ENCODE assay signal across 1 cellular context in the genomic region with DNA sequence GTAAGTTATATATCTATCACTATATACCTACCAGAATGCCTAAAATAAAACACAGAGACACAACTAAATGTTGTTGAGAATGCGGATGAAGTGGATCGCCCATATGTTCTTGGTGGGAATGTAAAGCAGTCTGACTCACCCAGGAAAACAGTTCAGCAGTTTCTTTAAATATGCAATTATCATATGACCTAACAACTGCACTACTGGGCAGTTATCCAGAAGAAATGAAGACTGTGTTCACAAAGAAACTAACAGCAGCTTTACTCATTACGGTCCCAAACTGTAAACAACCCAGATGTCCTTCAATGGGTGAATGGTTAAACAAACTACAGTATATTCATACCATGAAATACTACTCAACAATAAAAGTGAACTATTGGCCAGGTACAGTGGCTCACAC.
TF ChIP-seq lines count a peak whose summit lies in the region.

No MANE protein-coding gene starts in this region.

TF ChIP-seq in HepG2, 621 proteins besides CTCF, POLR2A, EP300 and RAD21 (continues in another document):
- TF ChIP-seq RARA (CRISPR knock-in tag; IDR thresholded peaks at IDR 0.05): peak; percentile 41; the same call in 1 of the 2 replicates
- 0 out of 2 replicates have a peak, but pooled peaks have one; percentile 25 for TF ChIP-seq ZNF335 (CRISPR knock-in tag; IDR thresholded peaks at IDR 0.05)
- peak; percentile 56 for TF ChIP-seq ZNF18 (CRISPR knock-in tag; IDR thresholded peaks at IDR 0.05; ENCODE audit: insufficient replicate concordance)
- no peak for TF ChIP-seq MXD3 (CRISPR knock-in tag; IDR thresholded peaks at IDR 0.05)
- no peak for TF ChIP-seq EHMT2 (IDR thresholded peaks at IDR 0.05; ENCODE audit: borderline replicate concordance, low read depth, low read length)
- TF ChIP-seq ZNF746 (CRISPR knock-in tag; IDR thresholded peaks at IDR 0.05): no peak
- TF ChIP-seq ZFP91 (CRISPR knock-in tag; IDR thresholded peaks at IDR 0.05; ENCODE audit: borderline replicate concordance): no peak
- TF ChIP-seq, protein P1, sequence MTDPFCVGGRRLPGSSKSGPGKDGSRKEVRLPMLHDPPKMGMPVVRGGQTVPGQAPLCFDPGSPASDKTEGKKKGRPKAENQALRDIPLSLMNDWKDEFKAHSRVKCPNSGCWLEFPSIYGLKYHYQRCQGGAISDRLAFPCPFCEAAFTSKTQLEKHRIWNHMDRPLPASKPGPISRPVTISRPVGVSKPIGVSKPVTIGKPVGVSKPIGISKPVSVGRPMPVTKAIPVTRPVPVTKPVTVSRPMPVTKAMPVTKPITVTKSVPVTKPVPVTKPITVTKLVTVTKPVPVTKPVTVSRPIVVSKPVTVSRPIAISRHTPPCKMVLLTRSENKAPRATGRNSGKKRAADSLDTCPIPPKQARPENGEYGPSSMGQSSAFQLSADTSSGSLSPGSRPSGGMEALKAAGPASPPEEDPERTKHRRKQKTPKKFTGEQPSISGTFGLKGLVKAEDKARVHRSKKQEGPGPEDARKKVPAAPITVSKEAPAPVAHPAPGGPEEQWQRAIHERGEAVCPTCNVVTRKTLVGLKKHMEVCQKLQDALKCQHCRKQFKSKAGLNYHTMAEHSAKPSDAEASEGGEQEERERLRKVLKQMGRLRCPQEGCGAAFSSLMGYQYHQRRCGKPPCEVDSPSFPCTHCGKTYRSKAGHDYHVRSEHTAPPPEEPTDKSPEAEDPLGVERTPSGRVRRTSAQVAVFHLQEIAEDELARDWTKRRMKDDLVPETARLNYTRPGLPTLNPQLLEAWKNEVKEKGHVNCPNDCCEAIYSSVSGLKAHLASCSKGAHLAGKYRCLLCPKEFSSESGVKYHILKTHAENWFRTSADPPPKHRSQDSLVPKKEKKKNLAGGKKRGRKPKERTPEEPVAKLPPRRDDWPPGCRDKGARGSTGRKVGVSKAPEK (CRISPR knock-in tag; IDR thresholded peaks at IDR 0.05; ENCODE audit: borderline replicate concordance): no peak
- peak; percentile 24; the same call in 1 of the 3 replicates for TF ChIP-seq MXI1 (IDR thresholded peaks at IDR 0.05; ENCODE audit: borderline replicate concordance, low read depth, low read length)
- 0 out of 2 replicates have a peak, but pooled peaks have one; percentile 30 for TF ChIP-seq FOXP4 (CRISPR knock-in tag; IDR thresholded peaks at IDR 0.05)
- TF ChIP-seq HINFP (CRISPR knock-in tag; IDR thresholded peaks at IDR 0.05; ENCODE audit: low read depth): no peak
- no peak for TF ChIP-seq ZEB1 (IDR thresholded peaks at IDR 0.05; ENCODE audit: insufficient replicate concordance, low read depth)
- no peak for TF ChIP-seq ZNF770 (CRISPR knock-in tag; IDR thresholded peaks at IDR 0.05)
- peak; percentile 69 for TF ChIP-seq FOXA3 (CRISPR knock-in tag; IDR thresholded peaks at IDR 0.05)
- peak; percentile 28; the same call in 1 of the 2 replicates for TF ChIP-seq MED1 (CRISPR knock-in tag; IDR thresholded peaks at IDR 0.05)
- TF ChIP-seq, protein P2, sequence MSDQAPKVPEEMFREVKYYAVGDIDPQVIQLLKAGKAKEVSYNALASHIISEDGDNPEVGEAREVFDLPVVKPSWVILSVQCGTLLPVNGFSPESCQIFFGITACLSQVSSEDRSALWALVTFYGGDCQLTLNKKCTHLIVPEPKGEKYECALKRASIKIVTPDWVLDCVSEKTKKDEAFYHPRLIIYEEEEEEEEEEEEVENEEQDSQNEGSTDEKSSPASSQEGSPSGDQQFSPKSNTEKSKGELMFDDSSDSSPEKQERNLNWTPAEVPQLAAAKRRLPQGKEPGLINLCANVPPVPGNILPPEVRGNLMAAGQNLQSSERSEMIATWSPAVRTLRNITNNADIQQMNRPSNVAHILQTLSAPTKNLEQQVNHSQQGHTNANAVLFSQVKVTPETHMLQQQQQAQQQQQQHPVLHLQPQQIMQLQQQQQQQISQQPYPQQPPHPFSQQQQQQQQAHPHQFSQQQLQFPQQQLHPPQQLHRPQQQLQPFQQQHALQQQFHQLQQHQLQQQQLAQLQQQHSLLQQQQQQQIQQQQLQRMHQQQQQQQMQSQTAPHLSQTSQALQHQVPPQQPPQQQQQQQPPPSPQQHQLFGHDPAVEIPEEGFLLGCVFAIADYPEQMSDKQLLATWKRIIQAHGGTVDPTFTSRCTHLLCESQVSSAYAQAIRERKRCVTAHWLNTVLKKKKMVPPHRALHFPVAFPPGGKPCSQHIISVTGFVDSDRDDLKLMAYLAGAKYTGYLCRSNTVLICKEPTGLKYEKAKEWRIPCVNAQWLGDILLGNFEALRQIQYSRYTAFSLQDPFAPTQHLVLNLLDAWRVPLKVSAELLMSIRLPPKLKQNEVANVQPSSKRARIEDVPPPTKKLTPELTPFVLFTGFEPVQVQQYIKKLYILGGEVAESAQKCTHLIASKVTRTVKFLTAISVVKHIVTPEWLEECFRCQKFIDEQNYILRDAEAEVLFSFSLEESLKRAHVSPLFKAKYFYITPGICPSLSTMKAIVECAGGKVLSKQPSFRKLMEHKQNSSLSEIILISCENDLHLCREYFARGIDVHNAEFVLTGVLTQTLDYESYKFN (CRISPR knock-in tag; conservative IDR thresholded peaks at IDR 0.05): 0 out of 2 replicates have a peak, but pooled peaks have one; percentile 31
- TF ChIP-seq HNRNPK (IDR thresholded peaks at IDR 0.05; ENCODE audit: low read depth, low read length, poor library complexity, severe bottlenecking): no peak
- TF ChIP-seq CREB1 (IDR thresholded peaks at IDR 0.05): no peak
- TF ChIP-seq CREB1 (CRISPR knock-in tag; IDR thresholded peaks at IDR 0.05): 0 out of 2 replicates have a peak, but pooled peaks have one; percentile 20
- TF ChIP-seq ZBTB20 (CRISPR knock-in tag; IDR thresholded peaks at IDR 0.05; ENCODE audit: borderline replicate concordance, low read depth): no peak
- peak; percentile 38; the same call in 1 of the 2 replicates for TF ChIP-seq FOSL2 (CRISPR knock-in tag; IDR thresholded peaks at IDR 0.05)
- no peak for TF ChIP-seq SMARCE1 (IDR thresholded peaks at IDR 0.05; ENCODE audit: borderline replicate concordance)
- no peak for TF ChIP-seq JARID2 (CRISPR knock-in tag; IDR thresholded peaks at IDR 0.05; ENCODE audit: insufficient replicate concordance)
- TF ChIP-seq ARNT (IDR thresholded peaks at IDR 0.05): no peak
- TF ChIP-seq FOXP1 (IDR thresholded peaks at IDR 0.05): no peak
- TF ChIP-seq FOXP1 (CRISPR knock-in tag; IDR thresholded peaks at IDR 0.05): peak; percentile 68; the same call in 1 of the 2 replicates
- TF ChIP-seq, protein P3, sequence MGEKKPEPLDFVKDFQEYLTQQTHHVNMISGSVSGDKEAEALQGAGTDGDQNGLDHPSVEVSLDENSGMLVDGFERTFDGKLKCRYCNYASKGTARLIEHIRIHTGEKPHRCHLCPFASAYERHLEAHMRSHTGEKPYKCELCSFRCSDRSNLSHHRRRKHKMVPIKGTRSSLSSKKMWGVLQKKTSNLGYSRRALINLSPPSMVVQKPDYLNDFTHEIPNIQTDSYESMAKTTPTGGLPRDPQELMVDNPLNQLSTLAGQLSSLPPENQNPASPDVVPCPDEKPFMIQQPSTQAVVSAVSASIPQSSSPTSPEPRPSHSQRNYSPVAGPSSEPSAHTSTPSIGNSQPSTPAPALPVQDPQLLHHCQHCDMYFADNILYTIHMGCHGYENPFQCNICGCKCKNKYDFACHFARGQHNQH (CRISPR knock-in tag; IDR thresholded peaks at IDR 0.05): 0 out of 2 replicates have a peak, but pooled peaks have one; percentile 37
- peak; percentile 50 for TF ChIP-seq ARID5B (CRISPR knock-in tag; IDR thresholded peaks at IDR 0.05)
- 0 out of 2 replicates have a peak, but pooled peaks have one; percentile 34 for TF ChIP-seq FOXK1 (CRISPR knock-in tag; IDR thresholded peaks at IDR 0.05; ENCODE audit: borderline replicate concordance, low read depth)
- no peak for TF ChIP-seq EZH2 (conservative IDR thresholded peaks at IDR 0.05; ENCODE audit: low read depth, low read length)
